In the genomic region with DNA sequence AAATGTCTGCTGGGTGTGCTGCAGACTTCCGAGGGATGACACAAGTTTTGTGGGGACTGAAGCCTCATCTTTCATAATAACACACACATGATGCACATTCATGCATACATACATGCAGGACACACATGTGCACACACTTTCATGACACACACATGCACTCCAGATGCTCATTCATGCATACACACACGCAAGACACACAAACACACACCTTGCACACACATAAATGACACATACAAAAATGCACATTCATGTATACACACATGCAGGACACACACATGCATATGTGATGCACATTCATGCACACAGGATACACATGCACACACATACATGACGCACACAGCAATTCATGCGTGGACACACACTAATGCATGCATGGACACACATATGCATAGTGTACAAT, we compare ENCODE assay signal across 23 cellular contexts.
DNase-seq lines count a peak whose midpoint lies in the region; FAIRE-seq and TF ChIP-seq lines count a peak whose summit lies in the region.
"Had no signal": no experiment of that assay in that cellular context is flagged by ENCODE, and none has a peak within 500 bp of the region (broad histone marks: within the 10 kb centered on the region; RNA-seq: fewer than 3 reads in every experiment).

No MANE protein-coding gene starts in this region.

- H3K56ac ChIP-seq in H1 (replicated peaks; ENCODE audit: insufficient read length, low read depth, low read length), result no peak overlapping the region

- 0 out of 2 replicates have a peak overlapping the region, but pooled peaks have one; percentile 53 for H2BK15ac ChIP-seq in H1 (ENCODE audit: low read length)

- H2BK5ac ChIP-seq in H1 (ENCODE audit: low read depth, low read length), result no peak overlapping the region

- H3K36me3 ChIP-seq in HEK293 (ENCODE audit: control insufficient read depth in 2 of 2, insufficient read depth in 1 of 2, low read length in 2 of 2) (no peaks in the 10 kb centered on the region), H1 (ENCODE audit: control insufficient read depth in 2 of 4, insufficient read depth in 4 of 4, low read length in 3 of 4) (no peaks in the 10 kb centered on the region; a peak in 1 of 8 replicates)
- H3K36me3 ChIP-seq: BLaER1 had no signal

- no peaks in the 10 kb centered on the region for H3K36me3 Mint-ChIP-seq in activated CD4-positive, alpha-beta T cell treated with anti-CD3 and anti-CD28 coated beads, Interleukin-2, amount 10 ng/mL, durations not matched to agents 24 days and 14 days (ENCODE audit: low read depth)
- H3K36me3 Mint-ChIP-seq: CD4-positive, CD25-positive, alpha-beta regulatory T cell; CD8-positive, alpha-beta T cell had no signal

- no peak overlapping the region for H3K18ac ChIP-seq in H1 (ENCODE audit: extremely low read depth, low read length)

- H3K4me3 ChIP-seq in HEK293 (ENCODE audit: low read depth, low read length) (no peak overlapping the region), H1 (ENCODE audit: extremely low read depth in 1 of 4, insufficient read depth in 2 of 4, low read depth in 3 of 4, low read length in 4 of 4) (no peak overlapping the region)
- H3K4me3 ChIP-seq: BLaER1, GM12878, GM23248 had no signal

- no peak overlapping the region for H3K14ac ChIP-seq in H1 (ENCODE audit: insufficient read length)

- TF ChIP-seq CTCF in HEK293 (tag by site-specific recombination; IDR thresholded peaks at IDR 0.05), result no peak
- TF ChIP-seq CTCF in H1 (IDR thresholded peaks at IDR 0.05; ENCODE audit: control extremely low read depth in 1 of 3, insufficient read depth in 1 of 3, low read depth in 1 of 3, low read length in 3 of 3), result no peak

- peak; percentile 31 for DNase-seq in activated CD4-positive, alpha-beta T cell treated with anti-CD3 and anti-CD28 coated beads, Interleukin-2, amount 10 ng/mL, durations not matched to agents 24 days and 14 days
- no peak for DNase-seq in activated CD4-positive, alpha-beta T cell treated with anti-CD3 and anti-CD28 coated beads for 4 hours
- DNase-seq in H1 (ENCODE audit: low read depth in 1 of 2, low spot score in 2 of 2) (no peak), urothelium cell line (ENCODE audit: low spot score) (no peak), T-helper 2 cell (no peak)
- DNase-seq in activated naive CD4-positive, alpha-beta T cell (lab: John Stamatoyannopoulos, UW), result no peak
- DNase-seq: Caco-2; CD4-positive, CD25-positive, alpha-beta regulatory T cell; CD8-positive, alpha-beta T cell; DMS79; EL; GDM1; GM23248; HFFc6 had no signal

- H3K27ac ChIP-seq in HEK293 (ENCODE audit: extremely low read depth, low read depth, low read length) (no peak overlapping the region), H1 (ENCODE audit: low read depth, low read length) (no peak overlapping the region)
- H3K27ac ChIP-seq: 22Rv1, BLaER1, C4-2B, GM23248 had no signal

- H3K4me3 Mint-ChIP-seq in activated CD4-positive, alpha-beta T cell treated with anti-CD3 and anti-CD28 coated beads, Interleukin-2, amount 10 ng/mL, durations not matched to agents 24 days and 14 days, result no peak overlapping the region
- H3K4me3 Mint-ChIP-seq: B cell; CD4-positive, CD25-positive, alpha-beta regulatory T cell; CD8-positive, alpha-beta T cell; H9; HFFc6 had no signal

- no peaks in the 10 kb centered on the region; a peak in 1 of 7 replicates for H3K27me3 ChIP-seq in H1 (replicated peaks in 1 of 4; ENCODE audit: control insufficient read depth in 3 of 4, extremely low read depth in 1 of 4, insufficient read depth in 3 of 4, low read length in 3 of 4)
- H3K27me3 ChIP-seq: BLaER1 had no signal

- no peak for FAIRE-seq in H1 (lab: Jason Lieb, UNC)
- peak; percentile 23 for FAIRE-seq in urothelium cell line (lab: Jason Lieb, UNC)
- FAIRE-seq: A204.1, GM12878, GM19239 had no signal

- H4K5ac ChIP-seq in H1 (ENCODE audit: insufficient read length, low read depth, low read length), result no peak overlapping the region

- H3K27me3 Mint-ChIP-seq in activated CD4-positive, alpha-beta T cell treated with anti-CD3 and anti-CD28 coated beads, Interleukin-2, amount 10 ng/mL, durations not matched to agents 24 days and 14 days, result no peaks in the 10 kb centered on the region
- H3K27me3 Mint-ChIP-seq: CD4-positive, CD25-positive, alpha-beta regulatory T cell had no signal

- no peaks in the 10 kb centered on the region for H3K4me1 Mint-ChIP-seq in activated CD4-positive, alpha-beta T cell treated with anti-CD3 and anti-CD28 coated beads, Interleukin-2, amount 10 ng/mL, durations not matched to agents 24 days and 14 days
- H3K4me1 Mint-ChIP-seq: B cell; CD4-positive, CD25-positive, alpha-beta regulatory T cell had no signal

- no peaks in the 10 kb centered on the region for H3K23me2 ChIP-seq in H1 (ENCODE audit: low read depth, low read length)

- peak overlapping the region; percentile 55; the same call in 1 of the 2 replicates for H2BK12ac ChIP-seq in H1 (ENCODE audit: low read depth, low read length)

- TF ChIP-seq EP300 in H1 (IDR thresholded peaks at IDR 0.05; ENCODE audit: borderline replicate concordance in 1 of 2, low read depth in 2 of 2, low read length in 2 of 2), result no peak

- H3K79me2 ChIP-seq in H1 (ENCODE audit: control insufficient read depth in 1 of 2, insufficient read depth in 2 of 2, low read length in 2 of 2), result no peaks in the 10 kb centered on the region

- TF ChIP-seq RAD21 in H1 (IDR thresholded peaks at IDR 0.05 in 1 of 2, conservative IDR thresholded peaks at IDR 0.05 in 1 of 2; ENCODE audit: low read depth in 2 of 2, low read length in 2 of 2), result no peak

- H4K20me1 ChIP-seq in H1 (replicated peaks in 1 of 2; ENCODE audit: control insufficient read depth in 1 of 2, insufficient read depth in 2 of 2, low read length in 2 of 2), result peaks cover 0 to 3% of the 10 kb centered on the region in 2 experiments
- H4K20me1 ChIP-seq: BLaER1 had no signal

- H2BK120ac ChIP-seq in H1 (replicated peaks; ENCODE audit: low read depth, low read length), result no peak overlapping the region

- TF ChIP-seq POLR2A in H1 (IDR thresholded peaks at IDR 0.05; ENCODE audit: control extremely low read depth in 1 of 2, low read depth in 2 of 2, low read length in 2 of 2), result no peak

- H3K9me3 Mint-ChIP-seq in activated CD4-positive, alpha-beta T cell treated with anti-CD3 and anti-CD28 coated beads, Interleukin-2, amount 10 ng/mL, durations not matched to agents 24 days and 14 days, result no peaks in the 10 kb centered on the region
- H3K9me3 Mint-ChIP-seq: CD8-positive, alpha-beta T cell; H9 had no signal

- CTCF ChIA-PET in HEK293 (lab: Yijun Ruan, JAX) (no interaction called here), H1 (lab: Charles Lee; ENCODE audit: partially characterized antibody) (no interaction called here)

- 88% methylated on average over 4 of the region's 4 CpGs; no CpG with 5 or more reads in 1 of the 2 experiments for WGBS in H1 (ENCODE audit: extremely low coverage in 1 of 2, insufficient coverage in 1 of 2, insufficient read length in 1 of 2, insufficient replicate concordance in 2 of 2, low coverage in 1 of 2, low lambda C conversion rate in 2 of 2, missing lambda C conversion rate in 1 of 2), 2 experiments

- H2AK5ac ChIP-seq in H1 (ENCODE audit: low read depth, low read length), result peak overlapping the region; percentile 77; the same call in 1 of the 2 replicates

- POLR2A ChIA-PET in HEK293 (lab: Yijun Ruan, JAX), result no interaction called here
- POLR2A ChIA-PET in H1 (lab: Charles Lee; ENCODE audit: partially characterized antibody), result no interaction called here

- H3K4me1 ChIP-seq in HEK293 (ENCODE audit: control insufficient read depth, insufficient read depth, low read length) (no peaks in the 10 kb centered on the region), H1 (replicated peaks in 1 of 4; ENCODE audit: control insufficient read depth in 3 of 4, insufficient read depth in 4 of 4, low read length in 3 of 4) (no peaks in the 10 kb centered on the region)
- H3K4me1 ChIP-seq: BLaER1, Caco-2 had no signal

- no peak overlapping the region for H3K27ac Mint-ChIP-seq in activated CD4-positive, alpha-beta T cell treated with anti-CD3 and anti-CD28 coated beads, Interleukin-2, amount 10 ng/mL, durations not matched to agents 24 days and 14 days
- H3K27ac Mint-ChIP-seq: B cell; CD4-positive, CD25-positive, alpha-beta regulatory T cell; CD8-positive, alpha-beta T cell; H9; HFFc6 had no signal

- no peak overlapping the region for H2AFZ ChIP-seq in H1 (ENCODE audit: low read length)
- H2AFZ ChIP-seq: GM23248 had no signal

- no peaks in the 10 kb centered on the region for H3K9me3 ChIP-seq in HEK293 (ENCODE audit: control insufficient read depth, insufficient read depth, low read depth, low read length)
- no peaks in the 10 kb centered on the region for H3K9me3 ChIP-seq in H1 (ENCODE audit: insufficient read depth in 2 of 2, low read depth in 1 of 2, low read length in 1 of 2)
- H3K9me3 ChIP-seq: BLaER1, Caco-2 had no signal

- H3K23ac ChIP-seq in H1 (ENCODE audit: insufficient read length), result no peak overlapping the region

- intact Hi-C loops in activated CD4-positive, alpha-beta T cell treated with anti-CD3 and anti-CD28 coated beads, Interleukin-2, amount 10 ng/mL, durations not matched to agents 24 days and 14 days (cut with micrococcal nuclease), result no loop called here

- no peak overlapping the region for H3K4me2 ChIP-seq in H1 (ENCODE audit: insufficient read depth in 1 of 2, low read depth in 2 of 2, low read length in 2 of 2)
- H3K4me2 ChIP-seq: BLaER1 had no signal

- no peak overlapping the region for H3K4ac ChIP-seq in H1 (replicated peaks; ENCODE audit: insufficient read length, low read depth, low read length)

- H3K9ac ChIP-seq in H1 (replicated peaks in 1 of 4; ENCODE audit: extremely low read depth in 1 of 4, low read depth in 3 of 4, low read length in 3 of 4), result 0 out of 7 replicates have a peak overlapping the region, but pooled peaks of 1 of the 4 experiments have one; percentile 40
- H3K9ac ChIP-seq: BLaER1, GM23248 had no signal

- H4K8ac ChIP-seq in H1 (ENCODE audit: extremely low read depth, insufficient read depth, low read length), result no peak overlapping the region

- no peak overlapping the region for H2BK20ac ChIP-seq in H1 (ENCODE audit: low read length)

- H4K91ac ChIP-seq in H1 (replicated peaks; ENCODE audit: insufficient read length, low read length), result no peak overlapping the region

- H3K79me1 ChIP-seq in H1 (ENCODE audit: low read depth, low read length), result no peaks in the 10 kb centered on the region
